In the genomic region with DNA sequence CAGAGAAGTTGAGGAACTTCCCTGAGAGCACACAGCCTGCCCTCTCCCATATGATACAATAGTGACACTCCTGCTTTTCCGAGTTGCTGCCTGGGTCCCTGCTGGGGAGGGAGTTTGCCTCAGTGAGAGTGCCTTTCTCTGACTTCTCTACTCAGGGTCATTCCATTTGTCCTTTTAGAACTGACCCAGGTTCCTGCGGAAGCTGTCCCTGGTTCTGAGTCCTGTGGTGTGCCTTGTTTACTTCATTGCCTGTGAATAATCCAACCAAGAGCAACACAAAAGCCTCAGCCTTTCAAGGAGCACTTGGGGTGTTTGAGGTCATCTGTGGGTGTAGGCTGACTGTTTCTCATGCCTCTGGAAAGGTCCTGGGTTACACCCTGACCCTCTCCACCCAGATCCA, we compare ENCODE assay signal across 18 cellular contexts. TPM values are rescaled to one million over a fixed set of nuclear protein-coding genes. Genes with fewer than 3 reads are reported as not detected.
"Had no signal": no experiment of that assay in that cellular context is flagged by ENCODE, and none has a peak within 500 bp of the region (broad histone marks: within the 10 kb centered on the region; RNA-seq: fewer than 3 reads in every experiment).

No MANE protein-coding gene starts in this region.

- H3K4me1 ChIP-seq: adrenal gland, body of pancreas, right atrium auricular region, upper lobe of left lung had no signal

- DNase-seq: activated CD4-positive, alpha-beta T cell treated with anti-CD3 and anti-CD28 coated beads, Interleukin-2, amount 10 ng/mL, durations not matched to agents 24 days and 14 days; activated naive CD4-positive, alpha-beta T cell treated with anti-CD3 and anti-CD28 coated beads, Interleukin-2, amount 50 U/mL, for 16 hours; adrenal gland; effector memory CD8-positive, alpha-beta T cell; hippocampal formation; naive thymus-derived CD4-positive, alpha-beta T cell; nucleus accumbens; stimulated activated CD4-positive, alpha-beta T cell treated with anti-CD3 and anti-CD28 coated beads, Interleukin-2, amount 100 ng/mL, for 48 hours; upper lobe of left lung had no signal

- H3K4me3 ChIP-seq: adrenal gland, body of pancreas, lung, right atrium auricular region, upper lobe of left lung had no signal

- H3K36me3 ChIP-seq: adrenal gland, right atrium auricular region had no signal

- H3K27me3 ChIP-seq: adrenal gland, body of pancreas, right atrium auricular region, upper lobe of left lung had no signal

- ATAC-seq: body of pancreas; effector memory CD8-positive, alpha-beta T cell; naive thymus-derived CD4-positive, alpha-beta T cell; WTC11 had no signal

- H3K27ac ChIP-seq: adrenal gland, body of pancreas, right atrium auricular region, upper lobe of left lung had no signal

- H3K9me3 ChIP-seq: adrenal gland, body of pancreas, right atrium auricular region, upper lobe of left lung had no signal

RNA-seq across cellular contexts. Expression of a gene that starts 8.3 kb away (rescaled TPM):
- total RNA-seq: activated CD4-positive, alpha-beta T cell treated with anti-CD3 and anti-CD28 coated beads, Interleukin-2, amount 10 ng/mL, durations not matched to agents 24 days and 14 days; activated T-helper 1 cell treated with anti-CD3 and anti-CD28 coated beads, Interleukin-12 subunit alpha, Interleukin-12 subunit beta, Interleukin-2, Interleukin-4 antibody, amounts not matched to agents 30 ng/mL and 10 ng/mL and 1 ng/mL, durations not matched to agents 14 hours and 24 hours and 36 hours; adrenal gland; body of pancreas; glomerular endothelial cell; lung; naive thymus-derived CD4-positive, alpha-beta T cell; posterior vena cava; right atrium auricular region; temporal lobe; upper lobe of left lung; WTC11 had no signal
- polyA plus RNA-seq: adrenal gland; esophagus; naive thymus-derived CD4-positive, alpha-beta T cell had no signal

RNA-seq across cellular contexts. Expression of a gene that starts 13.7 kb away (rescaled TPM):
- total RNA-seq: activated T-helper 1 cell treated with anti-CD3 and anti-CD28 coated beads, Interleukin-12 subunit alpha, Interleukin-12 subunit beta, Interleukin-2, Interleukin-4 antibody, amounts not matched to agents 30 ng/mL and 10 ng/mL and 1 ng/mL, durations not matched to agents 14 hours and 24 hours and 36 hours had no signal

RNA-seq across cellular contexts. Expression of a gene that starts 51.6 kb away (rescaled TPM):
- total RNA-seq: activated CD4-positive, alpha-beta T cell treated with anti-CD3 and anti-CD28 coated beads, Interleukin-2, amount 10 ng/mL, durations not matched to agents 24 days and 14 days; activated T-helper 1 cell treated with anti-CD3 and anti-CD28 coated beads, Interleukin-12 subunit alpha, Interleukin-12 subunit beta, Interleukin-2, Interleukin-4 antibody, amounts not matched to agents 30 ng/mL and 10 ng/mL and 1 ng/mL, durations not matched to agents 14 hours and 24 hours and 36 hours; adrenal gland; glomerular endothelial cell; naive thymus-derived CD4-positive, alpha-beta T cell; posterior vena cava; right atrium auricular region; temporal lobe had no signal
- polyA plus RNA-seq: naive thymus-derived CD4-positive, alpha-beta T cell had no signal
